ENCODE assay signal across 1 cellular context in the genomic region with DNA sequence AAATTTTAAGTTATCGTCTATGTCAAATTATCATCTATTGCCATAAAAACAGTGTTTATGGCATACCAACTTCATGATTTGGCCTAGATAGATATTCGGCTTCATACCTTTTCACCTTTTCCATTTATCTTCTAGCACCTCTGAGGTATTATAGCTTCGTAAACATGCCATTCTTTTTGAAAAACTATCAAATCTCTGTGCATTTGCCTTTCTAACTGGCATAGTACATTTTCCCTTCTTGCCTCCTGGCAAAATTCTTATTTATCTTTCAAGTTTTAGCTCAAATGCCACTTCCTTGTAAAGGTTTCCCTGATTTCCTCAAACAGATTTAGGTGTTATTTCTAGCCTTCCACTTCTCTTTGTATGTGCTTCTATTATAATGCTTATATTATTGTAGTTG.
TF ChIP-seq lines count a peak whose summit lies in the region.

No MANE protein-coding gene starts in this region.

TF ChIP-seq in HepG2, 621 proteins besides CTCF, POLR2A, EP300 and RAD21:
- TF ChIP-seq, protein P1, sequence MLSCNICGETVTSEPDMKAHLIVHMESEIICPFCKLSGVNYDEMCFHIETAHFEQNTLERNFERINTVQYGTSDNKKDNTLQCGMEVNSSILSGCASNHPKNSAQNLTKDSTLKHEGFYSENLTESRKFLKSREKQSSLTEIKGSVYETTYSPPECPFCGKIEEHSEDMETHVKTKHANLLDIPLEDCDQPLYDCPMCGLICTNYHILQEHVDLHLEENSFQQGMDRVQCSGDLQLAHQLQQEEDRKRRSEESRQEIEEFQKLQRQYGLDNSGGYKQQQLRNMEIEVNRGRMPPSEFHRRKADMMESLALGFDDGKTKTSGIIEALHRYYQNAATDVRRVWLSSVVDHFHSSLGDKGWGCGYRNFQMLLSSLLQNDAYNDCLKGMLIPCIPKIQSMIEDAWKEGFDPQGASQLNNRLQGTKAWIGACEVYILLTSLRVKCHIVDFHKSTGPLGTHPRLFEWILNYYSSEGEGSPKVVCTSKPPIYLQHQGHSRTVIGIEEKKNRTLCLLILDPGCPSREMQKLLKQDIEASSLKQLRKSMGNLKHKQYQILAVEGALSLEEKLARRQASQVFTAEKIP (CRISPR knock-in tag; IDR thresholded peaks at IDR 0.05; ENCODE audit: borderline replicate concordance), result no peak
- TF ChIP-seq ZNF746 (CRISPR knock-in tag; IDR thresholded peaks at IDR 0.05), result no peak
- no peak for TF ChIP-seq ZMAT3 (CRISPR knock-in tag; conservative IDR thresholded peaks at IDR 0.05)
- 0 out of 2 replicates have a peak, but pooled peaks have one; percentile 10 for TF ChIP-seq ATF1 (CRISPR knock-in tag; IDR thresholded peaks at IDR 0.05)
- TF ChIP-seq, protein P2, sequence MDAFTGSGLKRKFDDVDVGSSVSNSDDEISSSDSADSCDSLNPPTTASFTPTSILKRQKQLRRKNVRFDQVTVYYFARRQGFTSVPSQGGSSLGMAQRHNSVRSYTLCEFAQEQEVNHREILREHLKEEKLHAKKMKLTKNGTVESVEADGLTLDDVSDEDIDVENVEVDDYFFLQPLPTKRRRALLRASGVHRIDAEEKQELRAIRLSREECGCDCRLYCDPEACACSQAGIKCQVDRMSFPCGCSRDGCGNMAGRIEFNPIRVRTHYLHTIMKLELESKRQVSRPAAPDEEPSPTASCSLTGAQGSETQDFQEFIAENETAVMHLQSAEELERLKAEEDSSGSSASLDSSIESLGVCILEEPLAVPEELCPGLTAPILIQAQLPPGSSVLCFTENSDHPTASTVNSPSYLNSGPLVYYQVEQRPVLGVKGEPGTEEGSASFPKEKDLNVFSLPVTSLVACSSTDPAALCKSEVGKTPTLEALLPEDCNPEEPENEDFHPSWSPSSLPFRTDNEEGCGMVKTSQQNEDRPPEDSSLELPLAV (CRISPR knock-in tag; conservative IDR thresholded peaks at IDR 0.05; ENCODE audit: low read depth), result no peak
- TF ChIP-seq, protein P3, sequence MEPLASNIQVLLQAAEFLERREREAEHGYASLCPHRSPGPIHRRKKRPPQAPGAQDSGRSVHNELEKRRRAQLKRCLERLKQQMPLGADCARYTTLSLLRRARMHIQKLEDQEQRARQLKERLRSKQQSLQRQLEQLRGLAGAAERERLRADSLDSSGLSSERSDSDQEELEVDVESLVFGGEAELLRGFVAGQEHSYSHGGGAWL (CRISPR knock-in tag; IDR thresholded peaks at IDR 0.05), result no peak
- TF ChIP-seq, protein P4, sequence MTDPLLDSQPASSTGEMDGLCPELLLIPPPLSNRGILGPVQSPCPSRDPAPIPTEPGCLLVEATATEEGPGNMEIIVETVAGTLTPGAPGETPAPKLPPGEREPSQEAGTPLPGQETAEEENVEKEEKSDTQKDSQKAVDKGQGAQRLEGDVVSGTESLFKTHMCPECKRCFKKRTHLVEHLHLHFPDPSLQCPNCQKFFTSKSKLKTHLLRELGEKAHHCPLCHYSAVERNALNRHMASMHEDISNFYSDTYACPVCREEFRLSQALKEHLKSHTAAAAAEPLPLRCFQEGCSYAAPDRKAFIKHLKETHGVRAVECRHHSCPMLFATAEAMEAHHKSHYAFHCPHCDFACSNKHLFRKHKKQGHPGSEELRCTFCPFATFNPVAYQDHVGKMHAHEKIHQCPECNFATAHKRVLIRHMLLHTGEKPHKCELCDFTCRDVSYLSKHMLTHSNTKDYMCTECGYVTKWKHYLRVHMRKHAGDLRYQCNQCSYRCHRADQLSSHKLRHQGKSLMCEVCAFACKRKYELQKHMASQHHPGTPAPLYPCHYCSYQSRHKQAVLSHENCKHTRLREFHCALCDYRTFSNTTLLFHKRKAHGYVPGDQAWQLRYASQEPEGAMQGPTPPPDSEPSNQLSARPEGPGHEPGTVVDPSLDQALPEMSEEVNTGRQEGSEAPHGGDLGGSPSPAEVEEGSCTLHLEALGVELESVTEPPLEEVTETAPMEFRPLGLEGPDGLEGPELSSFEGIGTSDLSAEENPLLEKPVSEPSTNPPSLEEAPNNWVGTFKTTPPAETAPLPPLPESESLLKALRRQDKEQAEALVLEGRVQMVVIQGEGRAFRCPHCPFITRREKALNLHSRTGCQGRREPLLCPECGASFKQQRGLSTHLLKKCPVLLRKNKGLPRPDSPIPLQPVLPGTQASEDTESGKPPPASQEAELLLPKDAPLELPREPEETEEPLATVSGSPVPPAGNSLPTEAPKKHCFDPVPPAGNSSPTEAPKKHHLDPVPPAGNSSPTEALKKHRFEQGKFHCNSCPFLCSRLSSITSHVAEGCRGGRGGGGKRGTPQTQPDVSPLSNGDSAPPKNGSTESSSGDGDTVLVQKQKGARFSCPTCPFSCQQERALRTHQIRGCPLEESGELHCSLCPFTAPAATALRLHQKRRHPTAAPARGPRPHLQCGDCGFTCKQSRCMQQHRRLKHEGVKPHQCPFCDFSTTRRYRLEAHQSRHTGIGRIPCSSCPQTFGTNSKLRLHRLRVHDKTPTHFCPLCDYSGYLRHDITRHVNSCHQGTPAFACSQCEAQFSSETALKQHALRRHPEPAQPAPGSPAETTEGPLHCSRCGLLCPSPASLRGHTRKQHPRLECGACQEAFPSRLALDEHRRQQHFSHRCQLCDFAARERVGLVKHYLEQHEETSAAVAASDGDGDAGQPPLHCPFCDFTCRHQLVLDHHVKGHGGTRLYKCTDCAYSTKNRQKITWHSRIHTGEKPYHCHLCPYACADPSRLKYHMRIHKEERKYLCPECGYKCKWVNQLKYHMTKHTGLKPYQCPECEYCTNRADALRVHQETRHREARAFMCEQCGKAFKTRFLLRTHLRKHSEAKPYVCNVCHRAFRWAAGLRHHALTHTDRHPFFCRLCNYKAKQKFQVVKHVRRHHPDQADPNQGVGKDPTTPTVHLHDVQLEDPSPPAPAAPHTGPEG (CRISPR knock-in tag; IDR thresholded peaks at IDR 0.05), result no peak
